In the genomic region with DNA sequence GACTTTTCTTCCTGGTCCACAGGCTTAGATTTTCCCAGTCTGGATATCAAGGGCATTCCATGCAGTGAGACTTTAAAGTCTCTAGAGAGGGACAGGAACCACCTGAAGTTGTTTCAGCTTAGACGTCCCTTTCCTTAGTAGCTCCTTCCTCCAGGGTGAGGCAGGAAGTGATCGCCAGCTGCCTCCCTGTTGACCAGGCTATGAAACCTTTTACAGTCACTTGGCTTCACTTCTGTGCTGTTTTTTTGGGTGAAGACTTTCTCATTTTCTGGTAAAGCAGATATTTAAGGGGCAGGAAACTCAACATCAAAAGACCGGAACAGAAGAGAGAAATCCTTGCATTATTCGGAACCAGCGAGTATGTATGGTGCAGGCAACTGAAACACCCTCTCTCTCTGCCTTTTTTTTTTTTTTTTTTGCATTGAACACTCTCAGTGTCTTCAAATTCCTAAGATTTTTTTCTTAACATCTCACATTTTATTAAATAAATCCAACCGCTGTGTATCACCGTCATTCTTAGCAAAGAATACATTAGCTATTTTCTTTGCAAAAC, we compare ENCODE assay signal across 11 cellular contexts.
A peak's percentile ranks its signal among the peaks of the same experiment; 100 is the strongest.
DNase-seq lines count a peak whose midpoint lies in the region; ATAC-seq and TF ChIP-seq lines count a peak whose summit lies in the region.
"Had no signal": no experiment of that assay in that cellular context is flagged by ENCODE, and none has a peak within 500 bp of the region (broad histone marks: within the 10 kb centered on the region; RNA-seq: fewer than 3 reads in every experiment).

No MANE protein-coding gene starts in this region.

- peak overlapping the region in 1 of 2 donors; percentile 14 for H3K4me3 ChIP-seq in CD4-positive, alpha-beta memory T cell (ENCODE audit: low read length in 2 of 2)
- H3K4me3 ChIP-seq in GM23338: no peak overlapping the region
- no peak overlapping the region for H3K4me3 ChIP-seq in mucosa of rectum (ENCODE audit: low read length in 2 of 2)
- H3K4me3 ChIP-seq: skin epidermis had no signal

- H3K36me3 Mint-ChIP-seq in CD4-positive, alpha-beta memory T cell: no peaks in the 10 kb centered on the region
- H3K36me3 Mint-ChIP-seq in GM23338 (ENCODE audit: low read depth): peaks cover 7% of the 10 kb centered on the region; the same call in 1 of the 3 replicates
- peaks cover 2% of the 10 kb centered on the region for H3K36me3 Mint-ChIP-seq in activated CD8-positive, alpha-beta T cell treated with anti-CD3 and anti-CD28 coated beads, Interleukin-2, amount 10 ng/mL, durations not matched to agents 7 days and 5 days (ENCODE audit: low read depth)

- no peaks in the 10 kb centered on the region for H3K36me3 ChIP-seq in CD4-positive, alpha-beta memory T cell (ENCODE audit: insufficient read depth, low read length)
- H3K36me3 ChIP-seq in GM23338 (ENCODE audit: insufficient read depth) (no peaks in the 10 kb centered on the region), mucosa of rectum (ENCODE audit: control insufficient read depth in 2 of 2, insufficient read depth in 2 of 2, low read length in 2 of 2) (no peaks in the 10 kb centered on the region)

- peaks cover 45 to 70% (median 56%) of the 10 kb centered on the region in 4 donors for H3K4me1 Mint-ChIP-seq in CD4-positive, alpha-beta memory T cell
- peaks cover 13% of the 10 kb centered on the region for H3K4me1 Mint-ChIP-seq in GM23338
- peaks cover 89% of the 10 kb centered on the region for H3K4me1 Mint-ChIP-seq in activated CD8-positive, alpha-beta T cell treated with anti-CD3 and anti-CD28 coated beads, Interleukin-2, amount 10 ng/mL, durations not matched to agents 7 days and 5 days (ENCODE audit: low read depth)

- no peak overlapping the region for H3K9ac ChIP-seq in mucosa of rectum (ENCODE audit: low read depth in 1 of 2, low read length in 2 of 2)

- intact Hi-C loops in CD4-positive, alpha-beta memory T cell (cut with micrococcal nuclease): loop anchor here (1.0 to 10.0 kb wide), 5 partner anchors 72 to 233 kb away; no protein-coding TSS in a partner anchor

- TF ChIP-seq CTCF in GM23338 (conservative IDR thresholded peaks at IDR 0.05; ENCODE audit: low read depth in 2 of 2): no peak

- H3K27ac Mint-ChIP-seq in CD4-positive, alpha-beta memory T cell: peak overlapping the region; percentile 80 to 98 (median 97)
- H3K27ac Mint-ChIP-seq in GM23338: no peak overlapping the region; the same call in 1 of the 2 replicates
- peak overlapping the region; percentile 85 for H3K27ac Mint-ChIP-seq in activated CD8-positive, alpha-beta T cell treated with anti-CD3 and anti-CD28 coated beads, Interleukin-2, amount 10 ng/mL, durations not matched to agents 7 days and 5 days

- CTCF ChIA-PET in CD4-positive, alpha-beta memory T cell (lab: Charles Lee; ENCODE audit: partially characterized antibody): interaction anchor here (0.9 to 3.0 kb wide), 8 partner anchors 11 to 246 kb away, joined by 3 to 13 read pairs (median 4); no protein-coding TSS in a partner anchor
- CTCF ChIA-PET in activated CD8-positive, alpha-beta T cell treated with anti-CD3 and anti-CD28 coated beads, Interleukin-2, amount 10 ng/mL, durations not matched to agents 7 days and 5 days (lab: Charles Lee): interaction anchor here (0.6 to 5.2 kb wide), 11 partner anchors 30 to 357 kb away, joined by 3 to 26 read pairs (median 5); no protein-coding TSS in a partner anchor

- peak overlapping the region; percentile 61 to 87 (median 72) for H3K4me3 Mint-ChIP-seq in CD4-positive, alpha-beta memory T cell
- no peak overlapping the region for H3K4me3 Mint-ChIP-seq in GM23338
- peak overlapping the region; percentile 48 for H3K4me3 Mint-ChIP-seq in activated CD8-positive, alpha-beta T cell treated with anti-CD3 and anti-CD28 coated beads, Interleukin-2, amount 10 ng/mL, durations not matched to agents 7 days and 5 days

- H3F3A ChIP-seq in GM23338 (replicated peaks; ENCODE audit: low read depth): no peaks in the 10 kb centered on the region

- H3K4me1 ChIP-seq in CD4-positive, alpha-beta memory T cell (ENCODE audit: insufficient read depth, low read length): peaks cover 62% of the 10 kb centered on the region
- 0 out of 2 replicates have a peak, but pooled peaks cover 12% of the 10 kb centered on the region for H3K4me1 ChIP-seq in GM23338 (ENCODE audit: insufficient read depth)
- H3K4me1 ChIP-seq in mucosa of rectum (ENCODE audit: control insufficient read depth in 2 of 2, insufficient read depth in 2 of 2, low read length in 2 of 2): peaks cover 5 to 13% of the 10 kb centered on the region in 2 donors

- H4K20me1 ChIP-seq in GM23338 (replicated peaks; ENCODE audit: insufficient read depth): no peaks in the 10 kb centered on the region

- peak in 4 of 5 donors; percentile 24 to 45 (median 37) for DNase-seq in CD4-positive, alpha-beta memory T cell
- DNase-seq in GM23338 (ENCODE audit: low spot score): no peak
- peak; percentile 46 for DNase-seq in activated CD8-positive, alpha-beta T cell treated with anti-CD3 and anti-CD28 coated beads, Interleukin-2, amount 10 ng/mL, durations not matched to agents 7 days and 5 days
- DNase-seq in NCI-H2081 (lab: John Stamatoyannopoulos, UW): no peak
- no peak for DNase-seq in kidney tubule cell (ENCODE audit: low spot score)
- DNase-seq in OCI-M1 (lab: John Stamatoyannopoulos, UW): no peak
- DNase-seq: activated CD4-positive, CD25-positive, alpha-beta regulatory T cell; cortex of kidney had no signal

- ATAC-seq in GM23338 (no peak), HG03097 (IDR thresholded peaks at IDR 0.05; ENCODE audit: low FRiP score, unreplicated experiment) (no peak)
- peak; percentile 25 for ATAC-seq in activated CD8-positive, alpha-beta T cell treated with anti-CD3 and anti-CD28 coated beads, Interleukin-2, amount 10 ng/mL, durations not matched to agents 7 days and 5 days

- no peaks in the 10 kb centered on the region for H3K9me3 ChIP-seq in CD4-positive, alpha-beta memory T cell (ENCODE audit: control insufficient read depth in 1 of 2, low read length in 2 of 2)
- H3K9me3 ChIP-seq in mucosa of rectum (ENCODE audit: control insufficient read depth in 2 of 2, low read length in 2 of 2): no peaks in the 10 kb centered on the region

- 0 out of 2 replicates have a peak overlapping the region, but pooled peaks have one; percentile 14 for H2AFZ ChIP-seq in GM23338

- H3K27me3 ChIP-seq in CD4-positive, alpha-beta memory T cell (ENCODE audit: insufficient read depth, low read length): no peaks in the 10 kb centered on the region
- H3K27me3 ChIP-seq in GM23338 (ENCODE audit: insufficient read depth) (no peaks in the 10 kb centered on the region), mucosa of rectum (ENCODE audit: control insufficient read depth in 2 of 2, insufficient read depth in 2 of 2, low read length in 2 of 2) (no peaks in the 10 kb centered on the region)

- H3K4me2 ChIP-seq in GM23338: no peak overlapping the region

- H3K9me3 Mint-ChIP-seq in CD4-positive, alpha-beta memory T cell: peaks cover 0 to 2% (median 0%) of the 10 kb centered on the region in 8 donors
- H3K9me3 Mint-ChIP-seq in GM23338: peaks cover 12% of the 10 kb centered on the region; the same call in 2 of the 3 replicates
- no peaks in the 10 kb centered on the region for H3K9me3 Mint-ChIP-seq in activated CD8-positive, alpha-beta T cell treated with anti-CD3 and anti-CD28 coated beads, Interleukin-2, amount 10 ng/mL, durations not matched to agents 7 days and 5 days (ENCODE audit: insufficient read depth)

- POLR2A ChIA-PET in CD4-positive, alpha-beta memory T cell (lab: Charles Lee; ENCODE audit: partially characterized antibody): interaction anchor here (0.9 to 5.1 kb wide), 14 partner anchors 14 to 244 kb away, joined by 3 to 40 read pairs (median 8); a partner anchor contains a TSS
- POLR2A ChIA-PET in activated CD8-positive, alpha-beta T cell treated with anti-CD3 and anti-CD28 coated beads, Interleukin-2, amount 10 ng/mL, durations not matched to agents 7 days and 5 days (lab: Charles Lee): interaction anchor here (0.6 to 6.7 kb wide), 8 partner anchors 30 to 233 kb away, joined by 3 to 65 read pairs (median 5); a partner anchor contains a TSS

- H3K9me2 ChIP-seq in GM23338 (ENCODE audit: insufficient read depth): peaks cover 4% of the 10 kb centered on the region

- H3K27me3 Mint-ChIP-seq in CD4-positive, alpha-beta memory T cell: no peaks in the 10 kb centered on the region
- peaks cover 4% of the 10 kb centered on the region for H3K27me3 Mint-ChIP-seq in GM23338 (ENCODE audit: insufficient read depth, low read depth, poor library complexity)
- no peaks in the 10 kb centered on the region for H3K27me3 Mint-ChIP-seq in activated CD8-positive, alpha-beta T cell treated with anti-CD3 and anti-CD28 coated beads, Interleukin-2, amount 10 ng/mL, durations not matched to agents 7 days and 5 days (ENCODE audit: low read depth)

- no peaks in the 10 kb centered on the region for H3K79me2 ChIP-seq in GM23338 (replicated peaks; ENCODE audit: insufficient read depth)

- H3K27ac ChIP-seq in CD4-positive, alpha-beta memory T cell (ENCODE audit: low read depth, low read length): peak overlapping the region; percentile 48
- H3K27ac ChIP-seq in GM23338 (ENCODE audit: low read depth): no peak overlapping the region
- H3K27ac ChIP-seq in mucosa of rectum (ENCODE audit: low read depth in 2 of 2, low read length in 2 of 2): peak overlapping the region; percentile 23 to 29

TF ChIP-seq in GM23338, 12 proteins besides CTCF, POLR2A, EP300 and RAD21 (continues in another document):
- TF ChIP-seq, protein P1, sequence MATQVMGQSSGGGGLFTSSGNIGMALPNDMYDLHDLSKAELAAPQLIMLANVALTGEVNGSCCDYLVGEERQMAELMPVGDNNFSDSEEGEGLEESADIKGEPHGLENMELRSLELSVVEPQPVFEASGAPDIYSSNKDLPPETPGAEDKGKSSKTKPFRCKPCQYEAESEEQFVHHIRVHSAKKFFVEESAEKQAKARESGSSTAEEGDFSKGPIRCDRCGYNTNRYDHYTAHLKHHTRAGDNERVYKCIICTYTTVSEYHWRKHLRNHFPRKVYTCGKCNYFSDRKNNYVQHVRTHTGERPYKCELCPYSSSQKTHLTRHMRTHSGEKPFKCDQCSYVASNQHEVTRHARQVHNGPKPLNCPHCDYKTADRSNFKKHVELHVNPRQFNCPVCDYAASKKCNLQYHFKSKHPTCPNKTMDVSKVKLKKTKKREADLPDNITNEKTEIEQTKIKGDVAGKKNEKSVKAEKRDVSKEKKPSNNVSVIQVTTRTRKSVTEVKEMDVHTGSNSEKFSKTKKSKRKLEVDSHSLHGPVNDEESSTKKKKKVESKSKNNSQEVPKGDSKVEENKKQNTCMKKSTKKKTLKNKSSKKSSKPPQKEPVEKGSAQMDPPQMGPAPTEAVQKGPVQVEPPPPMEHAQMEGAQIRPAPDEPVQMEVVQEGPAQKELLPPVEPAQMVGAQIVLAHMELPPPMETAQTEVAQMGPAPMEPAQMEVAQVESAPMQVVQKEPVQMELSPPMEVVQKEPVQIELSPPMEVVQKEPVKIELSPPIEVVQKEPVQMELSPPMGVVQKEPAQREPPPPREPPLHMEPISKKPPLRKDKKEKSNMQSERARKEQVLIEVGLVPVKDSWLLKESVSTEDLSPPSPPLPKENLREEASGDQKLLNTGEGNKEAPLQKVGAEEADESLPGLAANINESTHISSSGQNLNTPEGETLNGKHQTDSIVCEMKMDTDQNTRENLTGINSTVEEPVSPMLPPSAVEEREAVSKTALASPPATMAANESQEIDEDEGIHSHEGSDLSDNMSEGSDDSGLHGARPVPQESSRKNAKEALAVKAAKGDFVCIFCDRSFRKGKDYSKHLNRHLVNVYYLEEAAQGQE (IDR thresholded peaks at IDR 0.05; ENCODE audit: unreplicated experiment): no peak
- TF ChIP-seq EZH2phosphoT487 (IDR thresholded peaks at IDR 0.05; ENCODE audit: unreplicated experiment): no peak

Comparison
In these comparisons a context has a peak if more than half of its experiments do, and no peak if none do; other contexts are left out.
1. DNase-seq: peak in CD4-positive, alpha-beta memory T cell (4 of 5) and activated CD8-positive, alpha-beta T cell treated with anti-CD3 and anti-CD28 coated beads, Interleukin-2, amount 10 ng/mL, durations not matched to agents 7 days and 5 days (single experiment); none in GM23338 (single experiment), NCI-H2081 (0 of 2), kidney tubule cell (single experiment) and OCI-M1 (single experiment).